In genomic region chr10:69179743-69180524, GRCh38 we compare ENCODE assay signal across 1 cellular context.
TF ChIP-seq lines count a peak whose summit lies in the region.

TSS of gene SUPV3L1 (plus strand) at chr10:69180234. CDS start at chr10:69180292, 58 bp downstream.

TF ChIP-seq in K562, 482 proteins besides CTCF, POLR2A, EP300 and RAD21 (continued from another document and continues in another):
- TF ChIP-seq, protein P1, sequence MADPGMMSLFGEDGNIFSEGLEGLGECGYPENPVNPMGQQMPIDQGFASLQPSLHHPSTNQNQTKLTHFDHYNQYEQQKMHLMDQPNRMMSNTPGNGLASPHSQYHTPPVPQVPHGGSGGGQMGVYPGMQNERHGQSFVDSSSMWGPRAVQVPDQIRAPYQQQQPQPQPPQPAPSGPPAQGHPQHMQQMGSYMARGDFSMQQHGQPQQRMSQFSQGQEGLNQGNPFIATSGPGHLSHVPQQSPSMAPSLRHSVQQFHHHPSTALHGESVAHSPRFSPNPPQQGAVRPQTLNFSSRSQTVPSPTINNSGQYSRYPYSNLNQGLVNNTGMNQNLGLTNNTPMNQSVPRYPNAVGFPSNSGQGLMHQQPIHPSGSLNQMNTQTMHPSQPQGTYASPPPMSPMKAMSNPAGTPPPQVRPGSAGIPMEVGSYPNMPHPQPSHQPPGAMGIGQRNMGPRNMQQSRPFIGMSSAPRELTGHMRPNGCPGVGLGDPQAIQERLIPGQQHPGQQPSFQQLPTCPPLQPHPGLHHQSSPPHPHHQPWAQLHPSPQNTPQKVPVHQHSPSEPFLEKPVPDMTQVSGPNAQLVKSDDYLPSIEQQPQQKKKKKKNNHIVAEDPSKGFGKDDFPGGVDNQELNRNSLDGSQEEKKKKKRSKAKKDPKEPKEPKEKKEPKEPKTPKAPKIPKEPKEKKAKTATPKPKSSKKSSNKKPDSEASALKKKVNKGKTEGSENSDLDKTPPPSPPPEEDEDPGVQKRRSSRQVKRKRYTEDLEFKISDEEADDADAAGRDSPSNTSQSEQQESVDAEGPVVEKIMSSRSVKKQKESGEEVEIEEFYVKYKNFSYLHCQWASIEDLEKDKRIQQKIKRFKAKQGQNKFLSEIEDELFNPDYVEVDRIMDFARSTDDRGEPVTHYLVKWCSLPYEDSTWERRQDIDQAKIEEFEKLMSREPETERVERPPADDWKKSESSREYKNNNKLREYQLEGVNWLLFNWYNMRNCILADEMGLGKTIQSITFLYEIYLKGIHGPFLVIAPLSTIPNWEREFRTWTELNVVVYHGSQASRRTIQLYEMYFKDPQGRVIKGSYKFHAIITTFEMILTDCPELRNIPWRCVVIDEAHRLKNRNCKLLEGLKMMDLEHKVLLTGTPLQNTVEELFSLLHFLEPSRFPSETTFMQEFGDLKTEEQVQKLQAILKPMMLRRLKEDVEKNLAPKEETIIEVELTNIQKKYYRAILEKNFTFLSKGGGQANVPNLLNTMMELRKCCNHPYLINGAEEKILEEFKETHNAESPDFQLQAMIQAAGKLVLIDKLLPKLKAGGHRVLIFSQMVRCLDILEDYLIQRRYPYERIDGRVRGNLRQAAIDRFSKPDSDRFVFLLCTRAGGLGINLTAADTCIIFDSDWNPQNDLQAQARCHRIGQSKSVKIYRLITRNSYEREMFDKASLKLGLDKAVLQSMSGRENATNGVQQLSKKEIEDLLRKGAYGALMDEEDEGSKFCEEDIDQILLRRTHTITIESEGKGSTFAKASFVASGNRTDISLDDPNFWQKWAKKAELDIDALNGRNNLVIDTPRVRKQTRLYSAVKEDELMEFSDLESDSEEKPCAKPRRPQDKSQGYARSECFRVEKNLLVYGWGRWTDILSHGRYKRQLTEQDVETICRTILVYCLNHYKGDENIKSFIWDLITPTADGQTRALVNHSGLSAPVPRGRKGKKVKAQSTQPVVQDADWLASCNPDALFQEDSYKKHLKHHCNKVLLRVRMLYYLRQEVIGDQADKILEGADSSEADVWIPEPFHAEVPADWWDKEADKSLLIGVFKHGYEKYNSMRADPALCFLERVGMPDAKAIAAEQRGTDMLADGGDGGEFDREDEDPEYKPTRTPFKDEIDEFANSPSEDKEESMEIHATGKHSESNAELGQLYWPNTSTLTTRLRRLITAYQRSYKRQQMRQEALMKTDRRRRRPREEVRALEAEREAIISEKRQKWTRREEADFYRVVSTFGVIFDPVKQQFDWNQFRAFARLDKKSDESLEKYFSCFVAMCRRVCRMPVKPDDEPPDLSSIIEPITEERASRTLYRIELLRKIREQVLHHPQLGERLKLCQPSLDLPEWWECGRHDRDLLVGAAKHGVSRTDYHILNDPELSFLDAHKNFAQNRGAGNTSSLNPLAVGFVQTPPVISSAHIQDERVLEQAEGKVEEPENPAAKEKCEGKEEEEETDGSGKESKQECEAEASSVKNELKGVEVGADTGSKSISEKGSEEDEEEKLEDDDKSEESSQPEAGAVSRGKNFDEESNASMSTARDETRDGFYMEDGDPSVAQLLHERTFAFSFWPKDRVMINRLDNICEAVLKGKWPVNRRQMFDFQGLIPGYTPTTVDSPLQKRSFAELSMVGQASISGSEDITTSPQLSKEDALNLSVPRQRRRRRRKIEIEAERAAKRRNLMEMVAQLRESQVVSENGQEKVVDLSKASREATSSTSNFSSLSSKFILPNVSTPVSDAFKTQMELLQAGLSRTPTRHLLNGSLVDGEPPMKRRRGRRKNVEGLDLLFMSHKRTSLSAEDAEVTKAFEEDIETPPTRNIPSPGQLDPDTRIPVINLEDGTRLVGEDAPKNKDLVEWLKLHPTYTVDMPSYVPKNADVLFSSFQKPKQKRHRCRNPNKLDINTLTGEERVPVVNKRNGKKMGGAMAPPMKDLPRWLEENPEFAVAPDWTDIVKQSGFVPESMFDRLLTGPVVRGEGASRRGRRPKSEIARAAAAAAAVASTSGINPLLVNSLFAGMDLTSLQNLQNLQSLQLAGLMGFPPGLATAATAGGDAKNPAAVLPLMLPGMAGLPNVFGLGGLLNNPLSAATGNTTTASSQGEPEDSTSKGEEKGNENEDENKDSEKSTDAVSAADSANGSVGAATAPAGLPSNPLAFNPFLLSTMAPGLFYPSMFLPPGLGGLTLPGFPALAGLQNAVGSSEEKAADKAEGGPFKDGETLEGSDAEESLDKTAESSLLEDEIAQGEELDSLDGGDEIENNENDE (IDR thresholded peaks at IDR 0.05; ENCODE audit: low read depth, low read length), result no peak
- TF ChIP-seq SMARCA4 (IDR thresholded peaks at IDR 0.05) (peak; percentile 26; the same call in 1 of the 2 replicates), AFF1 (IDR thresholded peaks at IDR 0.05; ENCODE audit: low read depth in 1 of 2, partially characterized antibody in 2 of 2) (peak; percentile 55 to 99), RBM34 (IDR thresholded peaks at IDR 0.05; ENCODE audit: borderline replicate concordance, insufficient read depth, low read length) (no peak), SNIP1 (IDR thresholded peaks at IDR 0.05; ENCODE audit: low read depth) (no peak), MEIS2 (IDR thresholded peaks at IDR 0.05; ENCODE audit: partially characterized antibody) (peak; percentile 41), ZNF77 (CRISPR knock-in tag; IDR thresholded peaks at IDR 0.05) (no peak), FOXP1 (CRISPR knock-in tag; IDR thresholded peaks at IDR 0.05) (peak; percentile 33; the same call in 1 of the 2 replicates), HNRNPLL (IDR thresholded peaks at IDR 0.05; ENCODE audit: low read depth, low read length, poor library complexity, severe bottlenecking) (peak; percentile 87), GABPB1 (CRISPR knock-in tag; IDR thresholded peaks at IDR 0.05) (peak; percentile 61), ILK (tag; IDR thresholded peaks at IDR 0.05; ENCODE audit: borderline replicate concordance, low read depth) (peak; percentile 16; the same call in 1 of the 2 replicates), BCL6 (CRISPR knock-in tag; IDR thresholded peaks at IDR 0.05) (no peak), THRA (IDR thresholded peaks at IDR 0.05) (no peak), ZNF3 (CRISPR knock-in tag; IDR thresholded peaks at IDR 0.05) (no peak), CCNT2 (IDR thresholded peaks at IDR 0.05; ENCODE audit: borderline replicate concordance, extremely low read depth, insufficient read length, low read depth, low read length) (no peak), SMAD4 (CRISPR knock-in tag; conservative IDR thresholded peaks at IDR 0.05) (no peak; the same call in none of the 2 replicates), MAFF (IDR thresholded peaks at IDR 0.05; ENCODE audit: low read length) (no peak), ZNF785 (CRISPR knock-in tag; IDR thresholded peaks at IDR 0.05) (no peak), BRD4 (IDR thresholded peaks at IDR 0.05) (0 out of 2 replicates have a peak, but pooled peaks have one; percentile 45), ZC3H11A (IDR thresholded peaks at IDR 0.05; ENCODE audit: low read depth, low read length) (no peak), NR2C2 (CRISPR knock-in tag; IDR thresholded peaks at IDR 0.05) (no peak), NR2C2 (tag; IDR thresholded peaks at IDR 0.05) (peak; percentile 76), DPF2 (IDR thresholded peaks at IDR 0.05) (peak; percentile 46), ZKSCAN1 (IDR thresholded peaks at IDR 0.05; ENCODE audit: low read depth, low read length) (0 out of 2 replicates have a peak, but pooled peaks have one; percentile 81), ZNF263 (CRISPR knock-in tag; IDR thresholded peaks at IDR 0.05; ENCODE audit: borderline replicate concordance) (no peak), ZNF512 (tag; IDR thresholded peaks at IDR 0.05) (no peak), HSF4 (CRISPR knock-in tag; IDR thresholded peaks at IDR 0.05; ENCODE audit: borderline replicate concordance) (no peak)
- TF ChIP-seq, protein P2, sequence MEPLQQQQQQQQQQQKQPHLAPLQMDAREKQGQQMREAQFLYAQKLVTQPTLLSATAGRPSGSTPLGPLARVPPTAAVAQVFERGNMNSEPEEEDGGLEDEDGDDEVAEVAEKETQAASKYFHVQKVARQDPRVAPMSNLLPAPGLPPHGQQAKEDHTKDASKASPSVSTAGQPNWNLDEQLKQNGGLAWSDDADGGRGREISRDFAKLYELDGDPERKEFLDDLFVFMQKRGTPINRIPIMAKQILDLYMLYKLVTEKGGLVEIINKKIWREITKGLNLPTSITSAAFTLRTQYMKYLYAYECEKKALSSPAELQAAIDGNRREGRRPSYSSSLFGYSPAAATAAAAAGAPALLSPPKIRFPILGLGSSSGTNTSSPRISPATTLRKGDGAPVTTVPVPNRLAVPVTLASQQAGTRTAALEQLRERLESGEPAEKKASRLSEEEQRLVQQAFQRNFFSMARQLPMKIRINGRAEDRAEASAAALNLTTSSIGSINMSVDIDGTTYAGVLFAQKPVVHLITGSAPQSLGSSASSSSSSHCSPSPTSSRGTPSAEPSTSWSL (CRISPR knock-in tag; IDR thresholded peaks at IDR 0.05; ENCODE audit: borderline replicate concordance), result no peak
- TF ChIP-seq, protein P3, sequence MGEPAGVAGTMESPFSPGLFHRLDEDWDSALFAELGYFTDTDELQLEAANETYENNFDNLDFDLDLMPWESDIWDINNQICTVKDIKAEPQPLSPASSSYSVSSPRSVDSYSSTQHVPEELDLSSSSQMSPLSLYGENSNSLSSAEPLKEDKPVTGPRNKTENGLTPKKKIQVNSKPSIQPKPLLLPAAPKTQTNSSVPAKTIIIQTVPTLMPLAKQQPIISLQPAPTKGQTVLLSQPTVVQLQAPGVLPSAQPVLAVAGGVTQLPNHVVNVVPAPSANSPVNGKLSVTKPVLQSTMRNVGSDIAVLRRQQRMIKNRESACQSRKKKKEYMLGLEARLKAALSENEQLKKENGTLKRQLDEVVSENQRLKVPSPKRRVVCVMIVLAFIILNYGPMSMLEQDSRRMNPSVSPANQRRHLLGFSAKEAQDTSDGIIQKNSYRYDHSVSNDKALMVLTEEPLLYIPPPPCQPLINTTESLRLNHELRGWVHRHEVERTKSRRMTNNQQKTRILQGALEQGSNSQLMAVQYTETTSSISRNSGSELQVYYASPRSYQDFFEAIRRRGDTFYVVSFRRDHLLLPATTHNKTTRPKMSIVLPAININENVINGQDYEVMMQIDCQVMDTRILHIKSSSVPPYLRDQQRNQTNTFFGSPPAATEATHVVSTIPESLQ (CRISPR knock-in tag; IDR thresholded peaks at IDR 0.05), result peak; percentile 70; the same call in 1 of the 2 replicates
- TF ChIP-seq, protein P4, sequence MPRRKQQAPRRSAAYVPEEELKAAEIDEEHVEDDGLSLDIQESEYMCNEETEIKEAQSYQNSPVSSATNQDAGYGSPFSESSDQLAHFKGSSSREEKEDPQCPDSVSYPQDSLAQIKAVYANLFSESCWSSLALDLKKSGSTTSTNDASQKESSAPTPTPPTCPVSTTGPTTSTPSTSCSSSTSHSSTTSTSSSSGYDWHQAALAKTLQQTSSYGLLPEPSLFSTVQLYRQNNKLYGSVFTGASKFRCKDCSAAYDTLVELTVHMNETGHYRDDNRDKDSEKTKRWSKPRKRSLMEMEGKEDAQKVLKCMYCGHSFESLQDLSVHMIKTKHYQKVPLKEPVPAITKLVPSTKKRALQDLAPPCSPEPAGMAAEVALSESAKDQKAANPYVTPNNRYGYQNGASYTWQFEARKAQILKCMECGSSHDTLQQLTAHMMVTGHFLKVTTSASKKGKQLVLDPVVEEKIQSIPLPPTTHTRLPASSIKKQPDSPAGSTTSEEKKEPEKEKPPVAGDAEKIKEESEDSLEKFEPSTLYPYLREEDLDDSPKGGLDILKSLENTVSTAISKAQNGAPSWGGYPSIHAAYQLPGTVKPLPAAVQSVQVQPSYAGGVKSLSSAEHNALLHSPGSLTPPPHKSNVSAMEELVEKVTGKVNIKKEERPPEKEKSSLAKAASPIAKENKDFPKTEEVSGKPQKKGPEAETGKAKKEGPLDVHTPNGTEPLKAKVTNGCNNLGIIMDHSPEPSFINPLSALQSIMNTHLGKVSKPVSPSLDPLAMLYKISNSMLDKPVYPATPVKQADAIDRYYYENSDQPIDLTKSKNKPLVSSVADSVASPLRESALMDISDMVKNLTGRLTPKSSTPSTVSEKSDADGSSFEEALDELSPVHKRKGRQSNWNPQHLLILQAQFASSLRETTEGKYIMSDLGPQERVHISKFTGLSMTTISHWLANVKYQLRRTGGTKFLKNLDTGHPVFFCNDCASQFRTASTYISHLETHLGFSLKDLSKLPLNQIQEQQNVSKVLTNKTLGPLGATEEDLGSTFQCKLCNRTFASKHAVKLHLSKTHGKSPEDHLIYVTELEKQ (CRISPR knock-in tag; IDR thresholded peaks at IDR 0.05), result no peak; the same call in 1 of the 2 replicates
